9 cellular contexts compared by ENCODE assay signal in the genomic region with DNA sequence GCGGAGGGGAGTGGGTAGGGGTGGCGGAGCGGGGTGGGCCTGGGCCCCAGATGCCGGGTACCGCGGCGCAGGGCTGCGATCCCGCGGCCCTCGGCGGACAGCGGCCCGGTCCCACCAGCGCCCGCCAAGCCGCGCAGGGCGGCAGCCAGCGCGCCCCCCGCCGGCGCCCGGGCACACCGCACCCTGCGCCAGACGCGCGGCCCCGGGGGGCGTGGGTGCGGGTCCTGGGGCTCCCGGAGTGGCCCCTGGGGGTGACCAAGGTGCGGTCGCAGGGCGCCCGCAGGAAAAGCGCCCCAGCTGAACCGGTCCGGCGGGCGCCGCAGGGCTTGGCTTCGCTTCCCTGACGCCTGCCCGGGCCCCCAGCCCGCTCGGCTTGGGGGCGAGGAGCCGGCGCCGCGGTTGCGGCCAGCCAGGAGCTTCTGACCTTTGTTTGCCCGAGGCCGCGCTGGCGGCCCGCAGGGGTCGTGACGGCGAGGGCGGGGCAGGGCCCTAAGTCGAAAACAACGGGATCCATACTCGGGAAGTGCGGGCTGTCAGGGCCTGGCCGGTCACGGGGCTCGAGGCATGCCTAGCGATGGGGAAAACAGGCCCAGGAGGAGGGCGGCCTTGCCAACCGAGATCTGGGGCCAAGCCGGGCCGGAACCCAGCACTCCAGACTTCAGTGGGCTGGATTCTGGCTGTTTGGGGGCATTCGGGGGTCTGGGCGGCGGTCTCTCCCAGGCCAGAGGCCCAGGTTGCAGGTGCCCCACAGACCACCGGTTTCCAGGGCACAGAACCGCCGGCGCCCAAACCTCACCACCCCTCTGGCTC. TPM values are rescaled to one million over a fixed set of nuclear protein-coding genes. Genes with fewer than 3 reads are reported as not detected.
DNase-seq lines count a peak whose midpoint lies in the region; ATAC-seq, FAIRE-seq and TF ChIP-seq lines count a peak whose summit lies in the region.
"Had no signal": no experiment of that assay in that cellular context is flagged by ENCODE, and none has a peak within 500 bp of the region (broad histone marks: within the 10 kb centered on the region; RNA-seq: fewer than 3 reads in every experiment).

No MANE protein-coding gene starts in this region.

- peak overlapping the region; percentile 75 for H2AFZ ChIP-seq in K562 (ENCODE audit: low read depth, low read length)
- H2AFZ ChIP-seq in keratinocyte (ENCODE audit: control insufficient read depth, low read length) = no peak overlapping the region

- no peaks in the 10 kb centered on the region for H3K9me3 Mint-ChIP-seq in stimulated activated naive CD8-positive, alpha-beta T cell treated with anti-CD3 and anti-CD28 coated beads, Interleukin-15, amount 100 ng/mL, for 72 hours

- H3K4me2 ChIP-seq in K562 (ENCODE audit: insufficient read depth, low read length) (peak overlapping the region; percentile 44; the same call in 1 of the 2 replicates), keratinocyte (ENCODE audit: control insufficient read depth, extremely low read depth, insufficient read depth, low read depth, low read length) (peak overlapping the region; percentile 29)

- H3K9me1 ChIP-seq in K562 (ENCODE audit: control insufficient read depth, insufficient read depth, low read length) = peaks cover 13% of the 10 kb centered on the region
- H3K9me1 ChIP-seq in keratinocyte (ENCODE audit: control insufficient read depth, extremely low read depth, insufficient read depth, low read length) = no peaks in the 10 kb centered on the region

- CTCF ChIA-PET in K562 (lab: Yijun Ruan, JAX; ENCODE audit: low intra/inter-chr PET ratio) = interaction anchor here (0.7 to 2.6 kb wide), 3 partner anchors 37 to 103 kb away, joined by 3 to 31 read pairs (median 5); no protein-coding TSS in a partner anchor

- H3K27ac Mint-ChIP-seq in stimulated activated naive CD8-positive, alpha-beta T cell treated with anti-CD3 and anti-CD28 coated beads, Interleukin-15, amount 100 ng/mL, for 72 hours = no peak overlapping the region

- H3K9me3 ChIP-seq in K562 (replicated peaks; ENCODE audit: control insufficient read depth, insufficient read depth, low read depth, low read length) = no peaks in the 10 kb centered on the region
- no peaks in the 10 kb centered on the region for H3K9me3 ChIP-seq in keratinocyte (ENCODE audit: control insufficient read depth, low read depth, low read length)

- intact Hi-C loops in K562 (cut with micrococcal nuclease) = loop anchor here (5.0 to 10.0 kb wide), 3 partner anchors 36 to 203 kb away; partner anchors contain the start of gene FIBP

- peaks cover 22% of the 10 kb centered on the region for H3K79me2 ChIP-seq in K562 (ENCODE audit: control insufficient read depth, insufficient read depth, low read length)
- H3K79me2 ChIP-seq in keratinocyte (ENCODE audit: control insufficient read depth, insufficient read depth, low read length) = peaks cover 27% of the 10 kb centered on the region

- TF ChIP-seq EP300 in K562 (IDR thresholded peaks at IDR 0.05; ENCODE audit: low read length) = no peak

- peak overlapping the region; percentile 59 to 65 for H3K4me3 Mint-ChIP-seq in stimulated activated naive CD8-positive, alpha-beta T cell treated with anti-CD3 and anti-CD28 coated beads, Interleukin-15, amount 100 ng/mL, for 72 hours

- H4K20me1 ChIP-seq in K562 (replicated peaks; ENCODE audit: control insufficient read depth, insufficient read depth, low read length) (peaks cover 13% of the 10 kb centered on the region; the same call in 1 of the 2 replicates), keratinocyte (ENCODE audit: control insufficient read depth, extremely low read depth, insufficient read depth, low read length) (no peaks in the 10 kb centered on the region)

- H3K9ac ChIP-seq in K562 (ENCODE audit: insufficient read depth in 1 of 2, low read depth in 2 of 2, low read length in 2 of 2) (peak overlapping the region in 1 of 2 experiments; percentile 87; a peak in 2 of 4 replicates), keratinocyte (ENCODE audit: control insufficient read depth, extremely low read depth, insufficient read depth, low read length) (peak overlapping the region; percentile 5)

- H3K4me3 ChIP-seq in K562 (peak overlapping the region; percentile 86), keratinocyte (ENCODE audit: control insufficient read depth in 2 of 3, extremely low read depth in 1 of 3, insufficient read depth in 2 of 3, low read depth in 1 of 3, low read length in 3 of 3) (peak overlapping the region in 2 of 3 experiments; percentile 3 to 25)

- WGBS in K562 (ENCODE audit: insufficient coverage, low coverage, missing lambda C conversion rate) = 41% methylated on average over 42 of the region's 83 CpGs

- H3K4me1 Mint-ChIP-seq in stimulated activated naive CD8-positive, alpha-beta T cell treated with anti-CD3 and anti-CD28 coated beads, Interleukin-15, amount 100 ng/mL, for 72 hours = peaks cover 65% of the 10 kb centered on the region

- dilution Hi-C loops in keratinocyte (cut with MboI; ENCODE audit: extremely low pct_ligation_motif_present, low sequenced_read_pairs) = no loop called here

- DNase-seq in D341Med (ENCODE audit: low spot score) (peak; percentile 91), K562 (ENCODE audit: extremely low read depth in 1 of 4, low spot score in 3 of 4) (peak in 3 of 4 experiments; percentile 74 to 83 (median 78)), keratinocyte (ENCODE audit: low read depth, low spot score) (no peak), SIG-M5 treated with dmso at 0.1 percent for 504 hours (lab: John Stamatoyannopoulos, UW; ENCODE audit: unreplicated experiment) (no peak), NCI-H526 treated with DMSO at 0.1 percent for 48 hours (lab: John Stamatoyannopoulos, UW) (no peak)
- DNase-seq in stimulated activated naive CD8-positive, alpha-beta T cell treated with anti-CD3 and anti-CD28 coated beads, Interleukin-15, amount 100 ng/mL, for 72 hours = no peak

- FAIRE-seq in K562 (lab: Jason Lieb, UNC) (no peak), keratinocyte (lab: Jason Lieb, UNC) (no peak)

- ATAC-seq in GM19351 (IDR thresholded peaks at IDR 0.05; ENCODE audit: unreplicated experiment) (peak; percentile 32), HG03521 (IDR thresholded peaks at IDR 0.05; ENCODE audit: unreplicated experiment) (peak; percentile 23), K562 (peak; percentile 52)
- ATAC-seq in stimulated activated naive CD8-positive, alpha-beta T cell treated with anti-CD3 and anti-CD28 coated beads, Interleukin-15, amount 100 ng/mL, for 72 hours = peak; percentile 54

- TF ChIP-seq RAD21 in K562 (CRISPR knock-in tag; conservative IDR thresholded peaks at IDR 0.05 in 1 of 2, IDR thresholded peaks at IDR 0.05 in 1 of 2) = no peak; a peak in 1 of 4 replicates

- no TSS peak for BruUV-seq in K562 (replicated peaks; lab: Mats Ljungman, UMichigan)

- TF ChIP-seq CTCF in K562 (IDR thresholded peaks at IDR 0.05 in 2 of 3, conservative IDR thresholded peaks at IDR 0.05 in 1 of 3; ENCODE audit: insufficient read depth in 2 of 3, low read depth in 1 of 3, low read length in 3 of 3) = peak; percentile 15 to 52 (median 38); a peak in 3 of 6 replicates
- TF ChIP-seq CTCF in keratinocyte (optimal IDR thresholded peaks at IDR 0.05 in 1 of 3, IDR thresholded peaks at IDR 0.05 in 1 of 3, conservative IDR thresholded peaks at IDR 0.05 in 1 of 3; ENCODE audit: extremely low read depth in 1 of 3, insufficient read depth in 2 of 3, low read length in 3 of 3) = peak in 1 of 3 experiments; percentile 24

- POLR2A ChIA-PET in K562 (lab: Yijun Ruan, JAX) = interaction anchor here (0.6 to 3.3 kb wide), 10 partner anchors 8 to 269 kb away, joined by 3 to 18 read pairs (median 4); partner anchors contain the start of genes MUS81 and PCNX3

- peaks cover 33% of the 10 kb centered on the region; the same call in 2 of the 3 replicates for H3K36me3 ChIP-seq in K562 (ENCODE audit: control insufficient read depth, insufficient read depth, low read length)
- H3K36me3 ChIP-seq in keratinocyte (ENCODE audit: control insufficient read depth in 2 of 2, extremely low read depth in 1 of 2, insufficient read depth in 2 of 2, low read length in 2 of 2) = peaks cover 2 to 4% of the 10 kb centered on the region in 2 experiments

- peaks cover 7 to 54% of the 10 kb centered on the region in 2 experiments; a peak in 4 of 5 replicates for H3K4me1 ChIP-seq in K562 (replicated peaks in 1 of 2; ENCODE audit: control insufficient read depth in 2 of 2, insufficient read depth in 2 of 2, low read length in 2 of 2)
- H3K4me1 ChIP-seq in keratinocyte (ENCODE audit: control insufficient read depth, extremely low read depth, insufficient read depth, low read length) = peaks cover 16% of the 10 kb centered on the region

- in situ Hi-C loops in K562 (cut with MboI) = no loop called here

- no peak for TF ChIP-seq POLR2A in K562 (conservative IDR thresholded peaks at IDR 0.05)

- no peaks in the 10 kb centered on the region for H3K27me3 ChIP-seq in K562 (ENCODE audit: control insufficient read depth in 2 of 2, insufficient read depth in 2 of 2, low read length in 2 of 2)
- no peaks in the 10 kb centered on the region for H3K27me3 ChIP-seq in keratinocyte (ENCODE audit: control insufficient read depth, extremely low read depth, insufficient read depth, low read length)

- H3K27ac ChIP-seq in K562 (ENCODE audit: extremely low read depth, low read depth, low read length) = no peak overlapping the region
- H3K27ac ChIP-seq in keratinocyte (ENCODE audit: control insufficient read depth, insufficient read depth, low read length) = no peak overlapping the region

- peaks cover 40% of the 10 kb centered on the region for H3K27me3 Mint-ChIP-seq in stimulated activated naive CD8-positive, alpha-beta T cell treated with anti-CD3 and anti-CD28 coated beads, Interleukin-15, amount 100 ng/mL, for 72 hours

RNA-seq across cellular contexts. Expression of gene AP5B1, which starts 0.6 kb away (rescaled TPM):
- total RNA-seq in K562 (2011; cell fraction: chromatin; rRNA removed; ENCODE audit: low replicate concordance) = 16.4 and 48.0 TPM in 2 replicates
- 43.4 and 48.4 TPM in 2 replicates for total RNA-seq in K562 (2011; cell fraction: nucleolus; rRNA removed)
- 26.7 and 28.3 TPM in 2 replicates for total RNA-seq in K562 (2011; cell fraction: nucleoplasm; rRNA removed)
- 13.0 and 17.0 TPM in 2 replicates for total RNA-seq in K562 (2014; rRNA removed)
- 3.1 and 3.5 TPM in 2 replicates for total RNA-seq in K562 (2014; rRNA removed; fragmentation: Illumina TruSeq; extraction: Trizol)
- total RNA-seq in K562 (2015; rRNA removed; fragmentation: Illumina TruSeq; extraction: Trizol) = 8.7 and 8.9 TPM in 2 replicates
- total RNA-seq in K562 (2021) = 23.2 and 24.2 TPM in 2 replicates
- polyA plus RNA-seq in K562 (2011; rRNA removed) = 5.1 and 7.7 TPM in 2 replicates
- 6.5 and 20.1 TPM in 2 replicates for polyA plus RNA-seq in K562 (2011; cell fraction: cytosol; rRNA removed)
- 17.1 and 27.9 TPM in 2 replicates for polyA plus RNA-seq in K562 (2011; cell fraction: nucleus; rRNA removed)
- 10.8 and 15.8 TPM in 2 replicates for polyA plus RNA-seq in K562 (2012)
- 4.6 and 9.1 TPM in 2 replicates for polyA plus RNA-seq in K562 (2014; fragmentation: Illumina TruSeq; extraction: Trizol)
- under 1 TPM; 0.51 to 0.63 TPM for polyA plus RNA-seq in K562 (2014; fragmentation: Nextera tagmentation; extraction: Ambion mirVana)
- 11.3 and 11.7 TPM in 2 replicates for polyA plus RNA-seq in K562 (2014; rRNA removed)
- polyA minus RNA-seq in K562 (2011; rRNA and poly(A)+ RNA removed) = 8.3 and 9.2 TPM in 2 replicates
- 14.6 and 14.8 TPM in 2 replicates for polyA minus RNA-seq in K562 (2011; cell fraction: cytosol; rRNA and poly(A)+ RNA removed)
- polyA minus RNA-seq in K562 (2011; cell fraction: nucleus; rRNA and poly(A)+ RNA removed) = 17.5 and 18.7 TPM in 2 replicates
- polyA plus RNA-seq in keratinocyte = 3.1 to 6.8 TPM (median 3.1 TPM) in 3 replicates
- 1.9 TPM for polyA plus RNA-seq in keratinocyte (2011; ENCODE audit: low read depth)
- 1.6 and 3.2 TPM in 2 replicates for polyA plus RNA-seq in keratinocyte (2011; cell fraction: cytosol; rRNA removed)
- polyA plus RNA-seq in keratinocyte (2011; cell fraction: nucleus; rRNA removed) = 9.4 and 12.4 TPM in 2 replicates
- polyA plus RNA-seq in keratinocyte (2012; ENCODE audit: low replicate concordance) = 5.1 and 6.5 TPM in 2 replicates
- polyA minus RNA-seq in keratinocyte = 6.3 to 10.1 TPM (median 7.3 TPM) in 3 replicates
- 10.7 TPM for polyA minus RNA-seq in keratinocyte (2011; cell fraction: cytosol; rRNA and poly(A)+ RNA removed)
- polyA minus RNA-seq in keratinocyte (2011; cell fraction: nucleus; rRNA and poly(A)+ RNA removed) = 12.8 TPM in 2 replicates

RNA-seq across cellular contexts. Expression of gene OVOL1, which starts 5.5 kb away (rescaled TPM):
- 0.09 TPM in 1 of 2 replicates, not detected in the other for total RNA-seq in K562 (2011; cell fraction: chromatin; rRNA removed; ENCODE audit: low replicate concordance)
- not detected in 2 replicates for total RNA-seq in K562 (2011; cell fraction: nucleolus; rRNA removed)
- total RNA-seq in K562 (2011; cell fraction: nucleoplasm; rRNA removed) = not detected in 2 replicates
- total RNA-seq in K562 (2014; rRNA removed) (not detected in 2 replicates), K562 (2014; rRNA removed; fragmentation: Illumina TruSeq; extraction: Trizol) (not detected in 2 replicates), K562 (2015; rRNA removed; fragmentation: Illumina TruSeq; extraction: Trizol) (not detected in 2 replicates), K562 (2021) (0.09 TPM in 1 of 2 replicates, not detected in the other)
- polyA plus RNA-seq in K562 (2011; rRNA removed) (not detected in 2 replicates), K562 (2014; fragmentation: Illumina TruSeq; extraction: Trizol) (not detected in 2 replicates), K562 (2014; fragmentation: Nextera tagmentation; extraction: Ambion mirVana) (not detected), K562 (2014; rRNA removed) (not detected in 2 replicates), keratinocyte (2.1 to 23.2 TPM (median 7.5 TPM) in 3 replicates)
- not detected in 2 replicates for polyA plus RNA-seq in K562 (2011; cell fraction: cytosol; rRNA removed)
- not detected in 2 replicates for polyA plus RNA-seq in K562 (2011; cell fraction: nucleus; rRNA removed)
- polyA plus RNA-seq in K562 (2012) = not detected in 2 replicates
- polyA minus RNA-seq in K562 (2011; rRNA and poly(A)+ RNA removed) = not detected in 2 replicates
- polyA minus RNA-seq in K562 (2011; cell fraction: cytosol; rRNA and poly(A)+ RNA removed) = not detected in 2 replicates
- not detected in 2 replicates for polyA minus RNA-seq in K562 (2011; cell fraction: nucleus; rRNA and poly(A)+ RNA removed)
- polyA plus RNA-seq in keratinocyte (2011; ENCODE audit: low read depth) = 40.0 TPM
- 4.8 and 5.1 TPM in 2 replicates for polyA plus RNA-seq in keratinocyte (2011; cell fraction: cytosol; rRNA removed)
- 16.0 and 18.4 TPM in 2 replicates for polyA plus RNA-seq in keratinocyte (2011; cell fraction: nucleus; rRNA removed)
- 2.2 and 136 TPM in 2 replicates for polyA plus RNA-seq in keratinocyte (2012; ENCODE audit: low replicate concordance)
- polyA minus RNA-seq in keratinocyte = 3.1 to 41.5 TPM (median 11.4 TPM) in 3 replicates
- 9.8 TPM for polyA minus RNA-seq in keratinocyte (2011; cell fraction: cytosol; rRNA and poly(A)+ RNA removed)
- 17.5 and 20.6 TPM in 2 replicates for polyA minus RNA-seq in keratinocyte (2011; cell fraction: nucleus; rRNA and poly(A)+ RNA removed)
- total RNA-seq: activated CD8-positive, alpha-beta memory T cell treated with anti-CD3 and anti-CD28 coated beads for 36 hours had no signal

RNA-seq across cellular contexts. Expression of gene SNX32, which starts 52.4 kb away (rescaled TPM):
- total RNA-seq in K562 (2011; cell fraction: chromatin; rRNA removed; ENCODE audit: low replicate concordance) = 0.16 TPM in 1 of 2 replicates, not detected in the other
- total RNA-seq in K562 (2011; cell fraction: nucleolus; rRNA removed) = not detected in 2 replicates
- not detected in 2 replicates for total RNA-seq in K562 (2011; cell fraction: nucleoplasm; rRNA removed)
- total RNA-seq in K562 (2014; rRNA removed) = not detected in 2 replicates
- total RNA-seq in K562 (2014; rRNA removed; fragmentation: Illumina TruSeq; extraction: Trizol) = not detected in 2 replicates
- total RNA-seq in K562 (2015; rRNA removed; fragmentation: Illumina TruSeq; extraction: Trizol) = not detected in 2 replicates
- not detected in 2 replicates for total RNA-seq in K562 (2021)
- not detected in 2 replicates for polyA plus RNA-seq in K562 (2011; rRNA removed)
- not detected in 2 replicates for polyA plus RNA-seq in K562 (2011; cell fraction: cytosol; rRNA removed)
- polyA plus RNA-seq in K562 (2011; cell fraction: nucleus; rRNA removed) = 0.10 TPM in 1 of 2 replicates, not detected in the other
- 0.24 and 0.35 TPM in 2 replicates for polyA plus RNA-seq in K562 (2012)
- not detected in 2 replicates for polyA plus RNA-seq in K562 (2014; fragmentation: Illumina TruSeq; extraction: Trizol)
- polyA plus RNA-seq in K562 (2014; fragmentation: Nextera tagmentation; extraction: Ambion mirVana) = under 1 TPM; 0.03 TPM
- polyA plus RNA-seq in K562 (2014; rRNA removed) = not detected in 2 replicates
- polyA minus RNA-seq in K562 (2011; rRNA and poly(A)+ RNA removed) = not detected in 2 replicates
- polyA minus RNA-seq in K562 (2011; cell fraction: cytosol; rRNA and poly(A)+ RNA removed) = not detected in 2 replicates
- not detected in 2 replicates for polyA minus RNA-seq in K562 (2011; cell fraction: nucleus; rRNA and poly(A)+ RNA removed)
- polyA plus RNA-seq in keratinocyte = 0.12 to 0.44 TPM (median 0.15 TPM) in 3 replicates
- polyA plus RNA-seq in keratinocyte (2011; ENCODE audit: low read depth) = 0.39 TPM
- polyA plus RNA-seq in keratinocyte (2011; cell fraction: cytosol; rRNA removed) = 0.04 and 0.08 TPM in 2 replicates
- polyA plus RNA-seq in keratinocyte (2011; cell fraction: nucleus; rRNA removed) = 0.84 and 1.2 TPM in 2 replicates
- 0.21 and 0.93 TPM in 2 replicates for polyA plus RNA-seq in keratinocyte (2012; ENCODE audit: low replicate concordance)
- 0.79 TPM in 1 of 3 replicates, not detected in the others for polyA minus RNA-seq in keratinocyte
- not detected for polyA minus RNA-seq in keratinocyte (2011; cell fraction: cytosol; rRNA and poly(A)+ RNA removed)
- 0.47 TPM in 1 of 2 replicates, not detected in the other for polyA minus RNA-seq in keratinocyte (2011; cell fraction: nucleus; rRNA and poly(A)+ RNA removed)

Comparison
In these comparisons a context has a peak if more than half of its experiments do, and no peak if none do; other contexts are left out.
1. DNase-seq: peak in D341Med (single experiment) and K562 (3 of 4); none in keratinocyte (single experiment), stimulated activated naive CD8-positive, alpha-beta T cell treated with anti-CD3 and anti-CD28 coated beads, Interleukin-15, amount 100 ng/mL, for 72 hours (0 of 2), SIG-M5 treated with dmso at 0.1 percent for 504 hours (single experiment) and NCI-H526 treated with DMSO at 0.1 percent for 48 hours (single experiment).
2. Peak in every context shown above with its lines, with median percentiles within 50 percentile points of each other: ATAC-seq.